20 cellular contexts compared by ENCODE assay signal in genomic region chr7:139753693-139754111, GRCh38. TPM values are rescaled to one million over a fixed set of nuclear protein-coding genes. Genes with fewer than 3 reads are reported as not detected.
DNase-seq lines count a peak whose midpoint lies in the region; ATAC-seq, FAIRE-seq and TF ChIP-seq lines count a peak whose summit lies in the region.
"Had no signal": no experiment of that assay in that cellular context is flagged by ENCODE, and none has a peak within 500 bp of the region (broad histone marks: within the 10 kb centered on the region; RNA-seq: fewer than 3 reads in every experiment).

No MANE protein-coding gene starts in this region.

- H3K9me3 ChIP-seq in HepG2 (ENCODE audit: low read length): no peaks in the 10 kb centered on the region
- H3K9me3 ChIP-seq: stomach, uterus had no signal

- TF ChIP-seq RAD21 in HepG2 (CRISPR knock-in tag; IDR thresholded peaks at IDR 0.05): no peak

- no peak overlapping the region for H3K4me3 Mint-ChIP-seq in activated CD8-positive, alpha-beta memory T cell treated with anti-CD3 and anti-CD28 coated beads, Interleukin-2, amount 10 ng/mL, durations not matched to agents 7 days and 5 days
- no peak overlapping the region for H3K4me3 Mint-ChIP-seq in stimulated activated naive B cell treated with anti-CD40 and anti-IgM and Interleukin-4, amounts not matched to agents 10 μg/mL and 1 μg/mL and 100 μg/mL, for 72 hours
- H3K4me3 Mint-ChIP-seq: activated B cell treated with CpG ODN at 0.5 μM for 24 hours; CD14-positive monocyte; H9; T-helper 2 cell treated with Interferon-gamma antibody and Interleukin-4, amounts not matched to agents 5 μg/mL and 100 μg/mL, for 36 hours had no signal

- no peak overlapping the region for H3K27ac Mint-ChIP-seq in activated CD8-positive, alpha-beta memory T cell treated with anti-CD3 and anti-CD28 coated beads, Interleukin-2, amount 10 ng/mL, durations not matched to agents 7 days and 5 days
- peak overlapping the region; percentile 39 for H3K27ac Mint-ChIP-seq in stimulated activated naive B cell treated with anti-CD40 and anti-IgM and Interleukin-4, amounts not matched to agents 10 μg/mL and 1 μg/mL and 100 μg/mL, for 72 hours
- H3K27ac Mint-ChIP-seq: activated B cell treated with CpG ODN at 0.5 μM for 24 hours; CD14-positive monocyte; T-helper 2 cell treated with Interferon-gamma antibody and Interleukin-4, amounts not matched to agents 5 μg/mL and 100 μg/mL, for 36 hours had no signal

- POLR2A ChIA-PET in HepG2 (lab: Yijun Ruan, JAX): interaction anchor here (0.8 kb wide), 1 partner anchor 13 kb away, joined by 3 read pairs; no protein-coding TSS in a partner anchor

- in situ Hi-C loops in HepG2 (cut with HindIII; ENCODE audit: extremely low pct_ligation_motif_present, low pct_unique_long_range_greater_than_20kb): no loop called here

- peak; percentile 7 for DNase-seq in activated CD8-positive, alpha-beta memory T cell treated with anti-CD3 and anti-CD28 coated beads, Interleukin-2, amount 10 ng/mL, durations not matched to agents 7 days and 5 days
- no peak for DNase-seq in activated CD8-positive, alpha-beta memory T cell treated with anti-CD3 and anti-CD28 coated beads, Interleukin-2, amount 50 U/mL, for 48 hours
- peak; percentile 26 for DNase-seq in cerebellar cortex (ENCODE audit: low spot score)
- DNase-seq in HepG2 (ENCODE audit: low spot score): no peak
- no peak for DNase-seq in stimulated activated naive B cell treated with anti-CD40 and anti-IgM and Interleukin-4, amounts not matched to agents 10 μg/mL and 1 μg/mL and 100 μg/mL, for 72 hours
- no peak for DNase-seq in erythroblast (lab: John Stamatoyannopoulos, UW)
- no peak for DNase-seq in activated CD4-positive, alpha-beta T cell treated with anti-CD3 and anti-CD28 coated beads for 1 hour
- DNase-seq in HuH-7 (ENCODE audit: low spot score): no peak
- DNase-seq: activated B cell treated with CpG ODN at 0.5 μM for 24 hours; activated effector memory CD4-positive, alpha-beta T cell treated with anti-CD3 and anti-CD28 coated beads, Interleukin-2, amount 50 U/mL, for 16 hours; amygdala; cerebellar nuclear complex; H9; KBM-7; NCI-H2171; stomach; uterus had no signal

- H3K9ac ChIP-seq in HepG2 (ENCODE audit: insufficient read depth, low read depth, low read length): no peak overlapping the region

- peaks cover 60% of the 10 kb centered on the region for H4K20me1 ChIP-seq in HepG2 (ENCODE audit: insufficient read depth, low read length)

- no peak overlapping the region for H3K4me3 ChIP-seq in HepG2 (replicated peaks in 1 of 3; ENCODE audit: insufficient read depth in 1 of 3, low read depth in 2 of 3, low read length in 3 of 3)
- H3K4me3 ChIP-seq: stomach, uterus had no signal

- TF ChIP-seq EP300 in HepG2 (IDR thresholded peaks at IDR 0.05; ENCODE audit: low read depth in 2 of 2, low read length in 2 of 2) (no peak), HepG2 (CRISPR knock-in tag; IDR thresholded peaks at IDR 0.05; ENCODE audit: borderline replicate concordance) (no peak)

- no peak for TF ChIP-seq CTCF in HepG2 (CRISPR knock-in tag; IDR thresholded peaks at IDR 0.05)

- H3K4me1 ChIP-seq in HepG2 (ENCODE audit: insufficient read depth, low read length): peaks cover 45% of the 10 kb centered on the region

- H3K36me3 ChIP-seq in HepG2 (replicated peaks in 1 of 2; ENCODE audit: control insufficient read depth in 1 of 2, insufficient read depth in 2 of 2, low read length in 2 of 2): peaks cover 4 to 38% of the 10 kb centered on the region in 2 experiments
- H3K36me3 ChIP-seq: uterus had no signal

- H3K4me2 ChIP-seq in HepG2 (ENCODE audit: low read depth, low read length): no peak overlapping the region

- intact Hi-C loops in HepG2 (cut with micrococcal nuclease; ENCODE audit: unreplicated experiment): no loop called here

- no peaks in the 10 kb centered on the region for H3K9me3 Mint-ChIP-seq in activated CD8-positive, alpha-beta memory T cell treated with anti-CD3 and anti-CD28 coated beads, Interleukin-2, amount 10 ng/mL, durations not matched to agents 7 days and 5 days (ENCODE audit: low read depth)
- no peaks in the 10 kb centered on the region for H3K9me3 Mint-ChIP-seq in stimulated activated naive B cell treated with anti-CD40 and anti-IgM and Interleukin-4, amounts not matched to agents 10 μg/mL and 1 μg/mL and 100 μg/mL, for 72 hours
- H3K9me3 Mint-ChIP-seq: activated B cell treated with CpG ODN at 0.5 μM for 24 hours; CD14-positive monocyte; H9; T-helper 2 cell treated with Interferon-gamma antibody and Interleukin-4, amounts not matched to agents 5 μg/mL and 100 μg/mL, for 36 hours had no signal

- ATAC-seq in activated CD8-positive, alpha-beta memory T cell treated with anti-CD3 and anti-CD28 coated beads, Interleukin-2, amount 10 ng/mL, durations not matched to agents 7 days and 5 days: no peak
- ATAC-seq in HepG2: peak; percentile 24; the same call in 1 of the 3 replicates
- no peak for ATAC-seq in stimulated activated naive B cell treated with anti-CD40 and anti-IgM and Interleukin-4, amounts not matched to agents 10 μg/mL and 1 μg/mL and 100 μg/mL, for 72 hours (replicated peaks)

- H3K27ac ChIP-seq in HepG2 (ENCODE audit: extremely low read length, insufficient read depth, low read length): no peak overlapping the region
- H3K27ac ChIP-seq: uterus had no signal

- no peak for TF ChIP-seq POLR2A in HepG2 (IDR thresholded peaks at IDR 0.05; ENCODE audit: insufficient read depth in 1 of 2, low read depth in 2 of 2, low read length in 2 of 2)
- TF ChIP-seq POLR2A in erythroblast (IDR thresholded peaks at IDR 0.05; ENCODE audit: low read length): no peak

- CTCF ChIA-PET in activated CD8-positive, alpha-beta memory T cell treated with anti-CD3 and anti-CD28 coated beads, Interleukin-2, amount 10 ng/mL, durations not matched to agents 7 days and 5 days (lab: Charles Lee): no interaction called here
- CTCF ChIA-PET in HepG2 (lab: Yijun Ruan, JAX; ENCODE audit: low intra/inter-chr PET ratio, low total read pairs): no interaction called here

- 96% methylated on average over 11 of the region's 11 CpGs for WGBS in HepG2 (ENCODE audit: low lambda C conversion rate)

- peaks cover 97% of the 10 kb centered on the region for H3K79me2 ChIP-seq in HepG2 (ENCODE audit: insufficient read depth, low read length)

- peaks cover 7% of the 10 kb centered on the region for H3K4me1 Mint-ChIP-seq in activated CD8-positive, alpha-beta memory T cell treated with anti-CD3 and anti-CD28 coated beads, Interleukin-2, amount 10 ng/mL, durations not matched to agents 7 days and 5 days
- peaks cover 37 to 75% of the 10 kb centered on the region in 2 donors for H3K4me1 Mint-ChIP-seq in stimulated activated naive B cell treated with anti-CD40 and anti-IgM and Interleukin-4, amounts not matched to agents 10 μg/mL and 1 μg/mL and 100 μg/mL, for 72 hours

- no peaks in the 10 kb centered on the region for H3K27me3 Mint-ChIP-seq in activated CD8-positive, alpha-beta memory T cell treated with anti-CD3 and anti-CD28 coated beads, Interleukin-2, amount 10 ng/mL, durations not matched to agents 7 days and 5 days
- H3K27me3 Mint-ChIP-seq in stimulated activated naive B cell treated with anti-CD40 and anti-IgM and Interleukin-4, amounts not matched to agents 10 μg/mL and 1 μg/mL and 100 μg/mL, for 72 hours: no peaks in the 10 kb centered on the region
- H3K27me3 Mint-ChIP-seq: activated B cell treated with CpG ODN at 0.5 μM for 24 hours had no signal

- H3K27me3 ChIP-seq in HepG2 (ENCODE audit: control insufficient read depth in 1 of 2, insufficient read depth in 2 of 2, low read length in 2 of 2): no peaks in the 10 kb centered on the region
- H3K27me3 ChIP-seq: stomach, uterus had no signal

- FAIRE-seq in HepG2 (lab: Jason Lieb, UNC): no peak
- FAIRE-seq: A204.1 had no signal

- H2AFZ ChIP-seq in HepG2 (ENCODE audit: low read length): no peak overlapping the region

- H3K36me3 Mint-ChIP-seq in activated CD8-positive, alpha-beta memory T cell treated with anti-CD3 and anti-CD28 coated beads, Interleukin-2, amount 10 ng/mL, durations not matched to agents 7 days and 5 days: peaks cover 3% of the 10 kb centered on the region
- peaks cover 13 to 28% of the 10 kb centered on the region in 2 donors for H3K36me3 Mint-ChIP-seq in stimulated activated naive B cell treated with anti-CD40 and anti-IgM and Interleukin-4, amounts not matched to agents 10 μg/mL and 1 μg/mL and 100 μg/mL, for 72 hours

- BruUV-seq in HepG2 (replicated peaks; lab: Mats Ljungman, UMichigan): no TSS peak

TF ChIP-seq in HepG2, 621 proteins besides CTCF, POLR2A, EP300 and RAD21 (continues in another document):
- TF ChIP-seq MAF1 (CRISPR knock-in tag; IDR thresholded peaks at IDR 0.05; ENCODE audit: borderline replicate concordance): no peak
- no peak for TF ChIP-seq JUND (CRISPR knock-in tag; IDR thresholded peaks at IDR 0.05)
- TF ChIP-seq SSRP1 (CRISPR knock-in tag; IDR thresholded peaks at IDR 0.05): no peak
- no peak for TF ChIP-seq KLF16 (CRISPR knock-in tag; IDR thresholded peaks at IDR 0.05)
- TF ChIP-seq ZNF251 (CRISPR knock-in tag; IDR thresholded peaks at IDR 0.05): no peak

RNA-seq across cellular contexts. Expression of gene HIPK2, which starts 24.1 kb away (rescaled TPM):
- 10 to 100 TPM; 20.2 to 21.4 TPM for total RNA-seq in activated CD8-positive, alpha-beta memory T cell treated with anti-CD3 and anti-CD28 coated beads, Interleukin-2, amount 10 ng/mL, durations not matched to agents 7 days and 5 days
- total RNA-seq in HepG2 (2016; rRNA removed; fragmentation: Illumina TruSeq; extraction: Trizol): 14.4 and 25.9 TPM in 2 replicates
- total RNA-seq in HepG2 (2016; cell fraction: cytosol; rRNA removed; fragmentation: Illumina TruSeq; extraction: Trizol; ENCODE audit: low read depth): 38.1 and 38.4 TPM in 2 replicates
- total RNA-seq in HepG2 (2016; cell fraction: insoluble cytoplasmic fraction; rRNA removed; fragmentation: Illumina TruSeq; extraction: Trizol): 13.8 and 20.2 TPM in 2 replicates
- total RNA-seq in HepG2 (2016; cell fraction: membrane; rRNA removed; fragmentation: Illumina TruSeq; extraction: Trizol): 26.7 and 27.9 TPM in 2 replicates
- total RNA-seq in HepG2 (2016; cell fraction: nucleus; rRNA removed; fragmentation: Illumina TruSeq; extraction: Trizol): 19.7 and 24.5 TPM in 2 replicates
- polyA plus RNA-seq in HepG2 (2011; rRNA removed): 17.0 and 20.2 TPM in 2 replicates
- polyA plus RNA-seq in HepG2 (2011; cell fraction: cytosol; rRNA removed): 11.5 and 11.7 TPM in 2 replicates
- polyA plus RNA-seq in HepG2 (2011; cell fraction: nucleus; rRNA removed): 34.6 and 39.9 TPM in 2 replicates
- 18.0 and 18.2 TPM in 2 replicates for polyA plus RNA-seq in HepG2 (2012)
- 2.4 and 2.9 TPM in 2 replicates for polyA plus RNA-seq in HepG2 (2016; cell fraction: cytosol; fragmentation: Illumina TruSeq; extraction: Trizol; ENCODE audit: low read depth)
- 15.0 and 20.1 TPM in 2 replicates for polyA plus RNA-seq in HepG2 (2016; cell fraction: insoluble cytoplasmic fraction; fragmentation: Illumina TruSeq; extraction: Trizol; ENCODE audit: low read depth)
- 5.5 and 6.5 TPM in 2 replicates for polyA plus RNA-seq in HepG2 (2016; cell fraction: membrane; fragmentation: Illumina TruSeq; extraction: Trizol; ENCODE audit: low read depth)
- 17.7 and 18.3 TPM in 2 replicates for polyA plus RNA-seq in HepG2 (2016; cell fraction: nucleus; fragmentation: Illumina TruSeq; extraction: Trizol; ENCODE audit: insufficient read depth, low read depth)
- 10.5 and 48.8 TPM in 2 replicates for polyA minus RNA-seq in HepG2 (2011; rRNA and poly(A)+ RNA removed; ENCODE audit: low replicate concordance)
- 29.2 and 34.4 TPM in 2 replicates for polyA minus RNA-seq in HepG2 (2011; cell fraction: cytosol; rRNA and poly(A)+ RNA removed)
- polyA minus RNA-seq in HepG2 (2011; cell fraction: nucleus; rRNA and poly(A)+ RNA removed): 29.6 and 32.6 TPM in 2 replicates

Comparison
In these comparisons a context has a peak if more than half of its experiments do, and no peak if none do; other contexts are left out.
1. DNase-seq: peak in activated CD8-positive, alpha-beta memory T cell treated with anti-CD3 and anti-CD28 coated beads, Interleukin-2, amount 10 ng/mL, durations not matched to agents 7 days and 5 days (single experiment) and cerebellar cortex (single experiment); none in activated CD8-positive, alpha-beta memory T cell treated with anti-CD3 and anti-CD28 coated beads, Interleukin-2, amount 50 U/mL, for 48 hours (single experiment), HepG2 (single experiment), stimulated activated naive B cell treated with anti-CD40 and anti-IgM and Interleukin-4, amounts not matched to agents 10 μg/mL and 1 μg/mL and 100 μg/mL, for 72 hours (single experiment), erythroblast (0 of 2), activated CD4-positive, alpha-beta T cell treated with anti-CD3 and anti-CD28 coated beads for 1 hour (single experiment) and HuH-7 (single experiment).